Comparison of ENCODE assay signal across 8 cellular contexts in genomic region chr4:37715889-37716402, GRCh38. TPM values are rescaled to one million over a fixed set of nuclear protein-coding genes. Genes with fewer than 3 reads are reported as not detected.
A peak's percentile ranks its signal among the peaks of the same experiment; 100 is the strongest.
DNase-seq lines count a peak whose midpoint lies in the region; ATAC-seq and TF ChIP-seq lines count a peak whose summit lies in the region.

No MANE protein-coding gene starts in this region.

- intact Hi-C loops in heart left ventricle (cut with DNase I) (no loop called here), cardiac septum (cut with DNase I) (no loop called here), left colon (cut with DNase I, micrococcal nuclease) (no loop called here)

- H3K9me3 ChIP-seq in heart left ventricle, result no peaks in the 10 kb centered on the region
- no peaks in the 10 kb centered on the region for H3K9me3 ChIP-seq in suprapubic skin

- H3K36me3 ChIP-seq in heart left ventricle (no peaks in the 10 kb centered on the region), suprapubic skin (no peaks in the 10 kb centered on the region)

- TF ChIP-seq CTCF in heart left ventricle (IDR thresholded peaks at IDR 0.05) (no peak), suprapubic skin (IDR thresholded peaks at IDR 0.05) (no peak)

- H3K27ac ChIP-seq in heart left ventricle, result peak overlapping the region in 1 of 12 donors; percentile 2
- no peak overlapping the region for H3K27ac ChIP-seq in suprapubic skin

- H3K4me1 ChIP-seq in heart left ventricle (peaks cover 0 to 8% (median 3%) of the 10 kb centered on the region in 12 donors), suprapubic skin (peaks cover 7% of the 10 kb centered on the region)

- TF ChIP-seq POLR2A in heart left ventricle (IDR thresholded peaks at IDR 0.05) (no peak), suprapubic skin (IDR thresholded peaks at IDR 0.05) (no peak)

- no peak overlapping the region for H3K4me3 ChIP-seq in heart left ventricle
- no peak overlapping the region for H3K4me3 ChIP-seq in suprapubic skin

- no peaks in the 10 kb centered on the region for H3K27me3 ChIP-seq in heart left ventricle
- no peaks in the 10 kb centered on the region for H3K27me3 ChIP-seq in suprapubic skin

- peak in 2 of 5 donors; percentile 19 to 30 for DNase-seq in heart left ventricle
- DNase-seq in cardiac septum (ENCODE audit: low spot score), result no peak
- DNase-seq in NCI-H69 (lab: John Stamatoyannopoulos, UW), result peak; percentile 86
- peak; percentile 64 to 85 for DNase-seq in left colon
- no peak for DNase-seq in suprapubic skin (ENCODE audit: low spot score in 2 of 2)
- no peak for DNase-seq in SIG-M5 treated with dmso at 0.1 percent for 504 hours (lab: John Stamatoyannopoulos, UW; ENCODE audit: unreplicated experiment)
- no peak for DNase-seq in SKM-1 (lab: John Stamatoyannopoulos, UW; ENCODE audit: unreplicated experiment)

- peak in 3 of 4 donors; percentile 77 to 85 (median 85) for ATAC-seq in heart left ventricle
- peak; percentile 82 for ATAC-seq in HG02852 (IDR thresholded peaks at IDR 0.05; ENCODE audit: unreplicated experiment)
- peak; percentile 89 for ATAC-seq in left colon

- WGBS in heart left ventricle, 4 donors, result 37 to 50% (median 43%) methylated on average over 4 of the region's 4 CpGs
- WGBS in suprapubic skin, result 54% methylated on average over 4 of the region's 4 CpGs

- no peak for TF ChIP-seq EP300 in suprapubic skin (IDR thresholded peaks at IDR 0.05)

RNA-seq across cellular contexts. Expression of gene RELL1, which starts 29.8 kb away (rescaled TPM):
- total RNA-seq in heart left ventricle (10 to 100 TPM; 17.1 to 40.2 (median 28.5) TPM), cardiac septum (40.6 TPM), left colon (10 to 100 TPM; 53.7 to 75.0 TPM), suprapubic skin (10 to 100 TPM; 56.6 to 88.2 (median 66.7) TPM)
- polyA plus RNA-seq in heart left ventricle, result 1 to 10 TPM; 2.0 to 9.6 TPM

Comparison
In these comparisons a context has a peak if more than half of its experiments do, and no peak if none do; other contexts are left out.
1. DNase-seq: peak in NCI-H69 (single experiment) and left colon (2 of 2); none in cardiac septum (single experiment), suprapubic skin (0 of 2), SIG-M5 treated with dmso at 0.1 percent for 504 hours (single experiment) and SKM-1 (single experiment).
2. Peak in every context shown above with its lines, with median percentiles within 50 percentile points of each other: ATAC-seq.